ENCODE assay signal across 29 cellular contexts in the genomic region with DNA sequence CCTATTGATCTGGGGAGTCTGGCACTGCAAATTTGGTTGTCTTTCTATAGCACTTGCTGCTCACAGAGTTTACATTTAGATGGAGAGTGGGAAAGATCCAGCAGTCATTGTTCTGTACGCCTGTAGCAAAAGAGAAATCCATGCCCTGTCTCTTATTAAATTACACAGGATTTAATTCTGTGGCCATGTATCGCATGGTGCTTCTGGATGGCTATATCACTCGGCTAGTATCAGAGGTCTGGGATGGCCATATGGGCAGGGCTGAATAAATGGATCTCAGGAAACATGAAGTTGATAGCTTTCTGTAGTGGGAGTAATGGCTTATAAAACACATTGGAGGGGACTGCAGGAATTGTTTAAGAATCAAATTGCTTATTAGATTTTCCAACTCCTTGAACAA.
"Had no signal": no experiment of that assay in that cellular context is flagged by ENCODE, and none has a peak within 500 bp of the region (broad histone marks: within the 10 kb centered on the region; RNA-seq: fewer than 3 reads in every experiment).

No MANE protein-coding gene starts in this region.

- H3K9me3 ChIP-seq: neutrophil, ovary, psoas muscle, right lobe of liver, sigmoid colon, stomach, thoracic aorta, thyroid gland, tibial nerve, upper lobe of left lung, vagina had no signal

- DNase-seq: natural killer cell; nucleus accumbens; ovary; posterior cingulate gyrus; psoas muscle; right cardiac atrium; right lobe of liver; sigmoid colon; small intestine; stimulated activated CD4-positive, alpha-beta T cell treated with anti-CD3 and anti-CD28 coated beads, Interleukin-15, amount 100 ng/mL, for 24 hours; stimulated activated CD4-positive, alpha-beta T cell treated with anti-CD3 and anti-CD28 coated beads, Interleukin-2, amount 100 ng/mL, for 24 hours; stimulated activated CD4-positive, alpha-beta T cell treated with anti-CD3 and anti-CD28 coated beads, Interleukin-2, amount 100 ng/mL, for 48 hours; stimulated activated CD4-positive, alpha-beta T cell treated with anti-CD3 and anti-CD28 coated beads, Interleukin-4, amount 100 ng/mL, for 24 hours; stimulated activated naive B cell treated with anti-CD40 and anti-IgM and Interleukin-4, amounts not matched to agents 10 μg/mL and 1 μg/mL and 100 μg/mL, for 72 hours; stimulated activated naive CD4-positive, alpha-beta T cell treated with Interleukin-2 at 50 U/mL for 16 hours; stomach; thyroid gland; trophoblast cell; upper lobe of left lung had no signal

- ATAC-seq: natural killer cell; psoas muscle; right cardiac atrium; right lobe of liver; stimulated activated effector memory CD8-positive, alpha-beta T cell treated with anti-CD3 and anti-CD28 coated beads, Interleukin-12 subunit alpha, Interleukin-12 subunit beta, amount 100 ng/mL, for 72 hours; stimulated activated naive B cell treated with anti-CD40 and anti-IgM and Interleukin-4, amounts not matched to agents 10 μg/mL and 1 μg/mL and 100 μg/mL, for 72 hours had no signal

- H2AFZ ChIP-seq: parathyroid adenoma had no signal

- H3K27me3 Mint-ChIP-seq: progenitor cell of endocrine pancreas; stimulated activated naive B cell treated with anti-CD40 and anti-IgM and Interleukin-4, amounts not matched to agents 10 μg/mL and 1 μg/mL and 100 μg/mL, for 72 hours had no signal

- H3K9me3 Mint-ChIP-seq: nephron, neural crest cell had no signal

- H3K36me3 Mint-ChIP-seq: natural killer cell; stimulated activated effector memory CD8-positive, alpha-beta T cell treated with anti-CD3 and anti-CD28 coated beads, Interleukin-12 subunit alpha, Interleukin-12 subunit beta, amount 100 ng/mL, for 72 hours; stimulated activated naive B cell treated with anti-CD40 and anti-IgM and Interleukin-4, amounts not matched to agents 10 μg/mL and 1 μg/mL and 100 μg/mL, for 72 hours had no signal

- H3K4me3 ChIP-seq: ovary, psoas muscle, right lobe of liver, sigmoid colon, stomach, thoracic aorta, thyroid gland, tibial nerve, upper lobe of left lung, vagina had no signal

- H3K9ac ChIP-seq: parathyroid adenoma had no signal

- H3K79me2 ChIP-seq: parathyroid adenoma had no signal

- H3K27ac ChIP-seq: neutrophil, ovary, parathyroid adenoma, psoas muscle, right lobe of liver, sigmoid colon, stomach, thoracic aorta, thyroid gland, tibial nerve, upper lobe of left lung, vagina had no signal

- H3K36me3 ChIP-seq: neutrophil, ovary, right lobe of liver, sigmoid colon, stomach, thoracic aorta, thyroid gland, tibial nerve, upper lobe of left lung, vagina had no signal

- H3K4me1 Mint-ChIP-seq: natural killer cell; neural crest cell; stimulated activated effector memory CD8-positive, alpha-beta T cell treated with anti-CD3 and anti-CD28 coated beads, Interleukin-12 subunit alpha, Interleukin-12 subunit beta, amount 100 ng/mL, for 72 hours; stimulated activated naive B cell treated with anti-CD40 and anti-IgM and Interleukin-4, amounts not matched to agents 10 μg/mL and 1 μg/mL and 100 μg/mL, for 72 hours had no signal

- H3K4me3 Mint-ChIP-seq: natural killer cell; nephron; neural crest cell; stimulated activated effector memory CD8-positive, alpha-beta T cell treated with anti-CD3 and anti-CD28 coated beads, Interleukin-12 subunit alpha, Interleukin-12 subunit beta, amount 100 ng/mL, for 72 hours; stimulated activated naive B cell treated with anti-CD40 and anti-IgM and Interleukin-4, amounts not matched to agents 10 μg/mL and 1 μg/mL and 100 μg/mL, for 72 hours; stimulated activated naive CD8-positive, alpha-beta T cell treated with anti-CD3 and anti-CD28 coated beads, Interleukin-15, Interleukin-2, amounts not matched to agents 100 ng/mL and 50 ng/mL, for 24 hours had no signal

- H3K4me1 ChIP-seq: parathyroid adenoma, psoas muscle, right lobe of liver, thyroid gland, tibial nerve, upper lobe of left lung, vagina had no signal

- H3K27ac Mint-ChIP-seq: natural killer cell; nephron; progenitor cell of endocrine pancreas; stimulated activated effector memory CD8-positive, alpha-beta T cell treated with anti-CD3 and anti-CD28 coated beads, Interleukin-12 subunit alpha, Interleukin-12 subunit beta, amount 100 ng/mL, for 72 hours; stimulated activated naive B cell treated with anti-CD40 and anti-IgM and Interleukin-4, amounts not matched to agents 10 μg/mL and 1 μg/mL and 100 μg/mL, for 72 hours; stimulated activated naive CD8-positive, alpha-beta T cell treated with anti-CD3 and anti-CD28 coated beads, Interleukin-15, Interleukin-2, amounts not matched to agents 100 ng/mL and 50 ng/mL, for 24 hours had no signal

- H3K27me3 ChIP-seq: neutrophil, ovary, right lobe of liver, sigmoid colon, stomach, thyroid gland, tibial nerve, upper lobe of left lung, vagina had no signal
